ENCODE assay signal across 1 cellular context in the genomic region with DNA sequence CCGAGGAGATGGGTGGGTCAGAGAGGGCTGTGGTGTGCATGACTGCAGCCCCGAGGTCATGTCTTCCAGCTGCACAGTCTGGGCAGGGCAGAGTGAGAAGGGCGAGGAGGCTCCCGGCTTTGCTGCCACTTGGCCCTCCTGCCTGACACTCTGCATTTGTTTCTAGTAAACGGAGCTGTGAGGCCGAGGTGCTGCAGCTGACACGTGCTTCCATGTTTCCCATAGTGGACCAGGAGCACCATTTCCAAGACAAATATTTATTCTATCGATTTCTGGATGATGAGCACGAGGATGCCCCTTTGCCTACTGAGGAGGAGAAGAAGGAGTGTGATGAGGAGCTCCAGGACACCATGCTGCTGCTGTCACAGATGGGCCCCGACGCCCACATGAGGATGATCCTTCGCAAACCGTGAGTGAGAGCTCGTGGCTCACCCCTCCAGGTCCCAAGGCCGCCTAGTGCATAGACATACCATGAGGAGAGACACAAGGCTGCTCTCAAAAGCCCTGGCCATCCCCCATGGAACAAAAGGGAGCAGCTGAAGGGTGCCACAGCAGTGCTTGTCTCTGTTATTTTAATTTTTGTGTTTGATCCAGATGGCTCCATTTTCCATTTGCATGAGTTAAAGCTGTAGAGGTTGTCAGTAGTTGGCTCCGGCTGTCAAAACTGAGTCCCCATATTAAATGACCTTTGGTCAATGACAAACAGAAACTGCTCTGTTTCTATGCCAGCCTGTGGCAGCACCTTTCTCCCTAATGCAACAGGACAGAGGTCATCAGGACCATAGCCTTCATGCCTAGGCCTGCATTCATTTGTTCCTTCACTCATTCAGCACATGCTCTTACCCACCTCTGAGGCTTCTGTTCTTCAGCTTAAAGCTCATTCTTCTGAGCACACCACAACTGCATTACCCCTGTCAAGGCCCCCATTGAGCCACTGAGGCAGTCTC.
TF ChIP-seq lines count a peak whose summit lies in the region.

No MANE protein-coding gene starts in this region.

TF ChIP-seq in HepG2, 621 proteins besides CTCF, POLR2A, EP300 and RAD21 (continued from another document and continues in another):
- TF ChIP-seq, protein P1, sequence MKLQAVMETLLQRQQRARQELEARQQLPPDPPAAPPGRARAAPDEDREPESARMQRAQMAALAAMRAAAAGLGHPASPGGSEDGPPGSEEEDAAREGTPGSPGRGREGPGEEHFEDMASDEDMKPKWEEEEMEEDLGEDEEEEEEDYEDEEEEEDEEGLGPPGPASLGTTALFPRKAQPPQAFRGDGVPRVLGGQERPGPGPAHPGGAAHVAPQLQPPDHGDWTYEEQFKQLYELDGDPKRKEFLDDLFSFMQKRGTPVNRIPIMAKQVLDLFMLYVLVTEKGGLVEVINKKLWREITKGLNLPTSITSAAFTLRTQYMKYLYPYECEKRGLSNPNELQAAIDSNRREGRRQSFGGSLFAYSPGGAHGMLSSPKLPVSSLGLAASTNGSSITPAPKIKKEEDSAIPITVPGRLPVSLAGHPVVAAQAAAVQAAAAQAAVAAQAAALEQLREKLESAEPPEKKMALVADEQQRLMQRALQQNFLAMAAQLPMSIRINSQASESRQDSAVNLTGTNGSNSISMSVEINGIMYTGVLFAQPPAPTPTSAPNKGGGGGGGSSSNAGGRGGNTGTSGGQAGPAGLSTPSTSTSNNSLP (IDR thresholded peaks at IDR 0.05; ENCODE audit: low read depth, low read length), result peak; percentile 68; the same call in 1 of the 2 replicates
- TF ChIP-seq, protein P2, sequence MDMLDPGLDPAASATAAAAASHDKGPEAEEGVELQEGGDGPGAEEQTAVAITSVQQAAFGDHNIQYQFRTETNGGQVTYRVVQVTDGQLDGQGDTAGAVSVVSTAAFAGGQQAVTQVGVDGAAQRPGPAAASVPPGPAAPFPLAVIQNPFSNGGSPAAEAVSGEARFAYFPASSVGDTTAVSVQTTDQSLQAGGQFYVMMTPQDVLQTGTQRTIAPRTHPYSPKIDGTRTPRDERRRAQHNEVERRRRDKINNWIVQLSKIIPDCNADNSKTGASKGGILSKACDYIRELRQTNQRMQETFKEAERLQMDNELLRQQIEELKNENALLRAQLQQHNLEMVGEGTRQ (IDR thresholded peaks at IDR 0.05; ENCODE audit: low read depth, low read length), result 0 out of 2 replicates have a peak, but pooled peaks have one; percentile 2
- TF ChIP-seq, protein P2 (CRISPR knock-in tag; IDR thresholded peaks at IDR 0.05; ENCODE audit: borderline replicate concordance), result no peak
- no peak for TF ChIP-seq KLF13 (CRISPR knock-in tag; IDR thresholded peaks at IDR 0.05)
- TF ChIP-seq, protein P3, sequence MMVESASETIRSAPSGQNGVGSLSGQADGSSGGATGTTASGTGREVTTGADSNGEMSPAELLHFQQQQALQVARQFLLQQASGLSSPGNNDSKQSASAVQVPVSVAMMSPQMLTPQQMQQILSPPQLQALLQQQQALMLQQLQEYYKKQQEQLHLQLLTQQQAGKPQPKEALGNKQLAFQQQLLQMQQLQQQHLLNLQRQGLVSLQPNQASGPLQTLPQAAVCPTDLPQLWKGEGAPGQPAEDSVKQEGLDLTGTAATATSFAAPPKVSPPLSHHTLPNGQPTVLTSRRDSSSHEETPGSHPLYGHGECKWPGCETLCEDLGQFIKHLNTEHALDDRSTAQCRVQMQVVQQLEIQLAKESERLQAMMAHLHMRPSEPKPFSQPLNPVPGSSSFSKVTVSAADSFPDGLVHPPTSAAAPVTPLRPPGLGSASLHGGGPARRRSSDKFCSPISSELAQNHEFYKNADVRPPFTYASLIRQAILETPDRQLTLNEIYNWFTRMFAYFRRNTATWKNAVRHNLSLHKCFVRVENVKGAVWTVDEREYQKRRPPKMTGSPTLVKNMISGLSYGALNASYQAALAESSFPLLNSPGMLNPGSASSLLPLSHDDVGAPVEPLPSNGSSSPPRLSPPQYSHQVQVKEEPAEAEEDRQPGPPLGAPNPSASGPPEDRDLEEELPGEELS (CRISPR knock-in tag; IDR thresholded peaks at IDR 0.05), result peak; percentile 62
- TF ChIP-seq PHF21A (CRISPR knock-in tag; IDR thresholded peaks at IDR 0.05), result peak; percentile 66; the same call in 1 of the 2 replicates
- no peak for TF ChIP-seq PHF20 (CRISPR knock-in tag; IDR thresholded peaks at IDR 0.05)
- peak; percentile 72; the same call in 1 of the 2 replicates for TF ChIP-seq ZNF670 (CRISPR knock-in tag; IDR thresholded peaks at IDR 0.05; ENCODE audit: borderline replicate concordance)
- TF ChIP-seq, protein P4, sequence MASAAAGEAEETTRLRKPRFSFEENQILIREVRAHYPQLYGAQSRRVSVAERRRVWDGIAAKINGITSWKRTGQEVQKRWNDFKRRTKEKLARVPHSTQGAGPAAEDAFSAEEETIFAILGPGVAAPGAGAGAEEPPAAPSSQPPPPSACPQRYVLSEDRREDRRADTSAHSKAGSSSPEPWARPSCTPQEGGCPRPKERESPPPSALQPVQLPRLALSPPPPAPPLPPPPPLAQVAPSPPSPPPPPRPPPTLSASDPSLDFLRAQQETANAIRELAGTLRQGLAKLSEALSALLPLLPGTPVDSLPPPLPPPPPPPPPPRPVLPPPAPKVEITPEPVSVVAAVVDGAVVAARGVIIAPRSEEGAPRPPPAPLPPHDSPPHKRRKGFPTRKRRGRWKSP (CRISPR knock-in tag; IDR thresholded peaks at IDR 0.05), result peak; percentile 50; the same call in 1 of the 2 replicates
- TF ChIP-seq CC2D1A (CRISPR knock-in tag; IDR thresholded peaks at IDR 0.05), result no peak
- TF ChIP-seq, protein P5, sequence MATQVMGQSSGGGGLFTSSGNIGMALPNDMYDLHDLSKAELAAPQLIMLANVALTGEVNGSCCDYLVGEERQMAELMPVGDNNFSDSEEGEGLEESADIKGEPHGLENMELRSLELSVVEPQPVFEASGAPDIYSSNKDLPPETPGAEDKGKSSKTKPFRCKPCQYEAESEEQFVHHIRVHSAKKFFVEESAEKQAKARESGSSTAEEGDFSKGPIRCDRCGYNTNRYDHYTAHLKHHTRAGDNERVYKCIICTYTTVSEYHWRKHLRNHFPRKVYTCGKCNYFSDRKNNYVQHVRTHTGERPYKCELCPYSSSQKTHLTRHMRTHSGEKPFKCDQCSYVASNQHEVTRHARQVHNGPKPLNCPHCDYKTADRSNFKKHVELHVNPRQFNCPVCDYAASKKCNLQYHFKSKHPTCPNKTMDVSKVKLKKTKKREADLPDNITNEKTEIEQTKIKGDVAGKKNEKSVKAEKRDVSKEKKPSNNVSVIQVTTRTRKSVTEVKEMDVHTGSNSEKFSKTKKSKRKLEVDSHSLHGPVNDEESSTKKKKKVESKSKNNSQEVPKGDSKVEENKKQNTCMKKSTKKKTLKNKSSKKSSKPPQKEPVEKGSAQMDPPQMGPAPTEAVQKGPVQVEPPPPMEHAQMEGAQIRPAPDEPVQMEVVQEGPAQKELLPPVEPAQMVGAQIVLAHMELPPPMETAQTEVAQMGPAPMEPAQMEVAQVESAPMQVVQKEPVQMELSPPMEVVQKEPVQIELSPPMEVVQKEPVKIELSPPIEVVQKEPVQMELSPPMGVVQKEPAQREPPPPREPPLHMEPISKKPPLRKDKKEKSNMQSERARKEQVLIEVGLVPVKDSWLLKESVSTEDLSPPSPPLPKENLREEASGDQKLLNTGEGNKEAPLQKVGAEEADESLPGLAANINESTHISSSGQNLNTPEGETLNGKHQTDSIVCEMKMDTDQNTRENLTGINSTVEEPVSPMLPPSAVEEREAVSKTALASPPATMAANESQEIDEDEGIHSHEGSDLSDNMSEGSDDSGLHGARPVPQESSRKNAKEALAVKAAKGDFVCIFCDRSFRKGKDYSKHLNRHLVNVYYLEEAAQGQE (IDR thresholded peaks at IDR 0.05; ENCODE audit: borderline replicate concordance in 1 of 2, low read depth in 1 of 2, low read length in 2 of 2), result 0 out of 4 replicates have a peak, but pooled peaks of 1 of the 2 experiments have one; percentile 21
- TF ChIP-seq NFRKB (IDR thresholded peaks at IDR 0.05), result no peak
- peak; percentile 77; the same call in 1 of the 2 replicates for TF ChIP-seq ZNF160 (CRISPR knock-in tag; IDR thresholded peaks at IDR 0.05)
- TF ChIP-seq PCBP1 (IDR thresholded peaks at IDR 0.05; ENCODE audit: borderline replicate concordance, low read depth, low read length), result no peak
- TF ChIP-seq, protein P6, sequence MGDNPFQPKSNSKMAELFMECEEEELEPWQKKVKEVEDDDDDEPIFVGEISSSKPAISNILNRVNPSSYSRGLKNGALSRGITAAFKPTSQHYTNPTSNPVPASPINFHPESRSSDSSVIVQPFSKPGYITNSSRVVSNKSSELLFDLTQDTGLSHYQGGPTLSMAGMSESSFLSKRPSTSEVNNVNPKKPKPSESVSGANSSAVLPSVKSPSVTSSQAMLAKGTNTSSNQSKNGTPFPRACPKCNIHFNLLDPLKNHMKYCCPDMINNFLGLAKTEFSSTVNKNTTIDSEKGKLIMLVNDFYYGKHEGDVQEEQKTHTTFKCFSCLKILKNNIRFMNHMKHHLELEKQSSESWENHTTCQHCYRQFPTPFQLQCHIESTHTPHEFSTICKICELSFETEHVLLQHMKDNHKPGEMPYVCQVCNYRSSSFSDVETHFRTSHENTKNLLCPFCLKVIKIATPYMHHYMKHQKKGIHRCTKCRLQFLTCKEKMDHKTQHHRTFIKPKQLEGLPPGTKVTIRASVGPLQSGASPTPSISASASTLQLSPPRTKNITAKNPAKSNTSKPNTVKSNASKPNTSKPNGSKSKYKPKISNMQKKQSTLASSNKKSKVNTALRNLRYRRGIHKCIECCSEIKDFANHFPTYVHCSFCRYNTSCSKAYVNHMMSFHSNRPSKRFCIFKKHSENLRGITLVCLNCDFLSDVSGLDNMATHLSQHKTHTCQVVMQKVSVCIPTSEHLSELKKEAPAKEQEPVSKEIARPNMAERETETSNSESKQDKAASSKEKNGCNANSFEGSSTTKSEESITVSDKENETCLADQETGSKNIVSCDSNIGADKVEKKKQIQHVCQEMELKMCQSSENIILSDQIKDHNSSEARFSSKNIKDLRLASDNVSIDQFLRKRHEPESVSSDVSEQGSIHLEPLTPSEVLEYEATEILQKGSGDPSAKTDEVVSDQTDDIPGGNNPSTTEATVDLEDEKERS (CRISPR knock-in tag; IDR thresholded peaks at IDR 0.05), result peak; percentile 41; the same call in 1 of the 2 replicates
- no peak for TF ChIP-seq ZNF776 (CRISPR knock-in tag; IDR thresholded peaks at IDR 0.05)
- TF ChIP-seq, protein P7, sequence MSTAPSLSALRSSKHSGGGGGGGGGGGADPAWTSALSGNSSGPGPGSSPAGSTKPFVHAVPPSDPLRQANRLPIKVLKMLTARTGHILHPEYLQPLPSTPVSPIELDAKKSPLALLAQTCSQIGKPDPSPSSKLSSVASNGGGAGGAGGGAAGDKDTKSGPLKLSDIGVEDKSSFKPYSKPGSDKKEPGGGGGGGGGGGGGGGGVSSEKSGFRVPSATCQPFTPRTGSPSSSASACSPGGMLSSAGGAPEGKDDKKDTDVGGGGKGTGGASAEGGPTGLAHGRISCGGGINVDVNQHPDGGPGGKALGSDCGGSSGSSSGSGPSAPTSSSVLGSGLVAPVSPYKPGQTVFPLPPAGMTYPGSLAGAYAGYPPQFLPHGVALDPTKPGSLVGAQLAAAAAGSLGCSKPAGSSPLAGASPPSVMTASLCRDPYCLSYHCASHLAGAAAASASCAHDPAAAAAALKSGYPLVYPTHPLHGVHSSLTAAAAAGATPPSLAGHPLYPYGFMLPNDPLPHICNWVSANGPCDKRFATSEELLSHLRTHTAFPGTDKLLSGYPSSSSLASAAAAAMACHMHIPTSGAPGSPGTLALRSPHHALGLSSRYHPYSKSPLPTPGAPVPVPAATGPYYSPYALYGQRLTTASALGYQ (CRISPR knock-in tag; IDR thresholded peaks at IDR 0.05), result peak; percentile 82
- TF ChIP-seq, protein P8, sequence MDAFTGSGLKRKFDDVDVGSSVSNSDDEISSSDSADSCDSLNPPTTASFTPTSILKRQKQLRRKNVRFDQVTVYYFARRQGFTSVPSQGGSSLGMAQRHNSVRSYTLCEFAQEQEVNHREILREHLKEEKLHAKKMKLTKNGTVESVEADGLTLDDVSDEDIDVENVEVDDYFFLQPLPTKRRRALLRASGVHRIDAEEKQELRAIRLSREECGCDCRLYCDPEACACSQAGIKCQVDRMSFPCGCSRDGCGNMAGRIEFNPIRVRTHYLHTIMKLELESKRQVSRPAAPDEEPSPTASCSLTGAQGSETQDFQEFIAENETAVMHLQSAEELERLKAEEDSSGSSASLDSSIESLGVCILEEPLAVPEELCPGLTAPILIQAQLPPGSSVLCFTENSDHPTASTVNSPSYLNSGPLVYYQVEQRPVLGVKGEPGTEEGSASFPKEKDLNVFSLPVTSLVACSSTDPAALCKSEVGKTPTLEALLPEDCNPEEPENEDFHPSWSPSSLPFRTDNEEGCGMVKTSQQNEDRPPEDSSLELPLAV (CRISPR knock-in tag; conservative IDR thresholded peaks at IDR 0.05; ENCODE audit: low read depth), result no peak
- TF ChIP-seq ONECUT2 (CRISPR knock-in tag; IDR thresholded peaks at IDR 0.05), result peak; percentile 99
- 0 out of 2 replicates have a peak, but pooled peaks have one; percentile 15 for TF ChIP-seq MIER2 (CRISPR knock-in tag; IDR thresholded peaks at IDR 0.05)
- no peak for TF ChIP-seq ATAD3A (CRISPR knock-in tag; IDR thresholded peaks at IDR 0.05)
- TF ChIP-seq ZNF747 (CRISPR knock-in tag; IDR thresholded peaks at IDR 0.05; ENCODE audit: borderline replicate concordance), result peak; percentile 58; the same call in 1 of the 2 replicates
- no peak for TF ChIP-seq PRPF4 (IDR thresholded peaks at IDR 0.05; ENCODE audit: low read depth, low read length, poor library complexity, severe bottlenecking)
- TF ChIP-seq KDM1A (CRISPR knock-in tag; IDR thresholded peaks at IDR 0.05), result 0 out of 2 replicates have a peak, but pooled peaks have one; percentile 52
- TF ChIP-seq, protein P9, sequence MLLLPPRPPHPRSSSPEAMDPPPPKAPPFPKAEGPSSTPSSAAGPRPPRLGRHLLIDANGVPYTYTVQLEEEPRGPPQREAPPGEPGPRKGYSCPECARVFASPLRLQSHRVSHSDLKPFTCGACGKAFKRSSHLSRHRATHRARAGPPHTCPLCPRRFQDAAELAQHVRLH (CRISPR knock-in tag; IDR thresholded peaks at IDR 0.05; ENCODE audit: borderline replicate concordance, low read depth), result 0 out of 2 replicates have a peak, but pooled peaks have one; percentile 42
- TF ChIP-seq, protein P10, sequence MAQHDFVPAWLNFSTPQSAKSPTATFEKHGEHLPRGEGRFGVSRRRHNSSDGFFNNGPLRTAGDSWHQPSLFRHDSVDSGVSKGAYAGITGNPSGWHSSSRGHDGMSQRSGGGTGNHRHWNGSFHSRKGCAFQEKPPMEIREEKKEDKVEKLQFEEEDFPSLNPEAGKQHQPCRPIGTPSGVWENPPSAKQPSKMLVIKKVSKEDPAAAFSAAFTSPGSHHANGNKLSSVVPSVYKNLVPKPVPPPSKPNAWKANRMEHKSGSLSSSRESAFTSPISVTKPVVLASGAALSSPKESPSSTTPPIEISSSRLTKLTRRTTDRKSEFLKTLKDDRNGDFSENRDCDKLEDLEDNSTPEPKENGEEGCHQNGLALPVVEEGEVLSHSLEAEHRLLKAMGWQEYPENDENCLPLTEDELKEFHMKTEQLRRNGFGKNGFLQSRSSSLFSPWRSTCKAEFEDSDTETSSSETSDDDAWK (CRISPR knock-in tag; IDR thresholded peaks at IDR 0.05), result no peak
